Comparison of ENCODE assay signal across 1 cellular context in genomic region chr1:61285371-61285885, GRCh38.
TF ChIP-seq lines count a peak whose summit lies in the region.

No MANE protein-coding gene starts in this region.

TF ChIP-seq in WTC11, 78 proteins besides CTCF, POLR2A, EP300 and RAD21 (continued from another document):
- TF ChIP-seq PRDM15 (CRISPR knock-in tag; IDR thresholded peaks at IDR 0.05), result no peak
- no peak for TF ChIP-seq OVOL2 (CRISPR knock-in tag; IDR thresholded peaks at IDR 0.05; ENCODE audit: borderline replicate concordance)
- no peak for TF ChIP-seq SOX15 (CRISPR knock-in tag; IDR thresholded peaks at IDR 0.05)
- no peak for TF ChIP-seq ZNF219 (CRISPR knock-in tag; IDR thresholded peaks at IDR 0.05; ENCODE audit: borderline replicate concordance)
- no peak for TF ChIP-seq NR2C2 (CRISPR knock-in tag; IDR thresholded peaks at IDR 0.05)
- TF ChIP-seq AR (CRISPR knock-in tag; IDR thresholded peaks at IDR 0.05), result no peak
- no peak for TF ChIP-seq ZNF423 (CRISPR knock-in tag; IDR thresholded peaks at IDR 0.05)
- no peak for TF ChIP-seq ZNF425 (CRISPR knock-in tag; conservative IDR thresholded peaks at IDR 0.05)
TF ChIP-seq in WTC11: peak in this region for 0.
